ENCODE assay signal across 20 cellular contexts in the genomic region with DNA sequence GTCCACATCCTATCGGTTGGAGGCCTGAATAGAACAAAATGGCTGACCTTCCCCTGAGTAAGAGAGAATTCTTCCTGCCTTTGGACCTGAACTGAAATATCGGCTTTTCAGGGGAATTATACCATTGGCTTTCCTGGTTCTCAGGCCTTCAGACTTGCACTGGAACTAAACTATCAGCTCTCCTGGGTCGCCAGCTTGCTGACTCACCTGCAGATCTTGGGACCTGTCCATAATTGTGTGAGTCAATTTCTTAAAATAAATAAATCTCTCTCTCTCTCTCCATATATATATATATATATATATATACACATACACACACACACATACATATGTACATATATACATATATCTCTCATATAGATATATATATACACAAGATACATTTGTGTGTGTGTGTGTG. TPM values are rescaled to one million over a fixed set of nuclear protein-coding genes. Genes with fewer than 3 reads are reported as not detected.
A peak's percentile ranks its signal among the peaks of the same experiment; 100 is the strongest.
DNase-seq lines count a peak whose midpoint lies in the region; ATAC-seq and TF ChIP-seq lines count a peak whose summit lies in the region.
"Had no signal": no experiment of that assay in that cellular context is flagged by ENCODE, and none has a peak within 500 bp of the region (broad histone marks: within the 10 kb centered on the region; RNA-seq: fewer than 3 reads in every experiment).

No MANE protein-coding gene starts in this region.

- no peaks in the 10 kb centered on the region for H3K27me3 ChIP-seq in mammary epithelial cell (ENCODE audit: insufficient read depth, low read length)
- no peaks in the 10 kb centered on the region for H3K27me3 ChIP-seq in RWPE2 (ENCODE audit: insufficient read depth, poor library complexity, severe bottlenecking)

- peak; percentile 32; the same call in 2 of the 3 replicates for ATAC-seq in RWPE2 (ENCODE audit: low read depth)
- ATAC-seq in activated naive CD4-positive, alpha-beta T cell treated with anti-CD3 and anti-CD28 coated beads, Interleukin-2, amount 50 U/mL, for 72 hours = no peak
- ATAC-seq in GM18861 (IDR thresholded peaks at IDR 0.05; ENCODE audit: unreplicated experiment) = no peak
- ATAC-seq: CD8-positive, alpha-beta T cell; GM12878; GM23338 had no signal

- no peaks in the 10 kb centered on the region for H3K4me1 Mint-ChIP-seq in MCF 10A (ENCODE audit: insufficient read depth, unreplicated experiment)
- H3K4me1 Mint-ChIP-seq: CD14-positive monocyte, GM23338, IgD-negative memory B cell had no signal

- TF ChIP-seq CTCF in MCF 10A (IDR thresholded peaks at IDR 0.05; ENCODE audit: unreplicated experiment) = no peak
- no peak for TF ChIP-seq CTCF in mammary epithelial cell (conservative IDR thresholded peaks at IDR 0.05 in 1 of 2, IDR thresholded peaks at IDR 0.05 in 1 of 2; ENCODE audit: extremely low read depth in 1 of 2, insufficient read depth in 1 of 2, low read depth in 1 of 2, low read length in 2 of 2)
- no peak for TF ChIP-seq CTCF in RWPE2 (IDR thresholded peaks at IDR 0.05; ENCODE audit: poor library complexity, severe bottlenecking)
- no peak for TF ChIP-seq CTCF in fibroblast of the aortic adventitia (IDR thresholded peaks at IDR 0.05; ENCODE audit: insufficient read depth, low read length)

- H3K36me3 Mint-ChIP-seq in MCF 10A (ENCODE audit: insufficient read depth, unreplicated experiment) = no peaks in the 10 kb centered on the region
- H3K36me3 Mint-ChIP-seq in activated naive CD4-positive, alpha-beta T cell treated with anti-CD3 and anti-CD28 coated beads, Interleukin-2, amount 50 U/mL, for 72 hours = no peaks in the 10 kb centered on the region
- H3K36me3 Mint-ChIP-seq: CD14-positive monocyte; CD8-positive, alpha-beta T cell; IgD-negative memory B cell had no signal

- H3K27me3 Mint-ChIP-seq in MCF 10A (ENCODE audit: insufficient read depth, unreplicated experiment) = peaks cover 30% of the 10 kb centered on the region

- H3K4me3 ChIP-seq in mammary epithelial cell (replicated peaks in 1 of 3; ENCODE audit: insufficient read depth in 1 of 3, low read depth in 2 of 3, low read length in 3 of 3) (no peak overlapping the region), RWPE2 (ENCODE audit: severe bottlenecking) (no peak overlapping the region), fibroblast of the aortic adventitia (ENCODE audit: low read depth, low read length) (no peak overlapping the region)
- H3K4me3 ChIP-seq: GM12878, GM23338 had no signal

- 42% methylated on average over 3 of the region's 3 CpGs for WGBS in mammary epithelial cell (ENCODE audit: low coverage, missing lambda C conversion rate)

- H3K4me1 ChIP-seq in mammary epithelial cell (ENCODE audit: insufficient read depth, low read length) (no peaks in the 10 kb centered on the region), RWPE2 (ENCODE audit: insufficient read depth, poor library complexity, severe bottlenecking) (no peaks in the 10 kb centered on the region)
- H3K4me1 ChIP-seq: Caco-2 had no signal

- H3K79me2 ChIP-seq in mammary epithelial cell (ENCODE audit: insufficient read depth, low read length) = no peaks in the 10 kb centered on the region

- H3K9me3 ChIP-seq in mammary epithelial cell (replicated peaks; ENCODE audit: insufficient read depth, low read length) = no peaks in the 10 kb centered on the region
- no peaks in the 10 kb centered on the region for H3K9me3 ChIP-seq in RWPE2 (ENCODE audit: severe bottlenecking)
- H3K9me3 ChIP-seq: Caco-2 had no signal

- CTCF ChIA-PET in MCF 10A (lab: Yijun Ruan, JAX) (no interaction called here), mammary epithelial cell (lab: Charles Lee; ENCODE audit: low non-redundant PET) (no interaction called here)

- intact Hi-C loops in MCF 10A (cut with micrococcal nuclease) (no loop called here), mammary epithelial cell (cut with micrococcal nuclease) (loop anchor here (10.0 kb wide), 1 partner anchor 273 kb away; a partner anchor contains a TSS)

- no TSS peak for BruUV-seq in MCF 10A (replicated peaks; lab: Mats Ljungman, UMichigan)
- BruUV-seq in mammary epithelial cell (replicated peaks; lab: Mats Ljungman, UMichigan) = no TSS peak

- H3K27ac ChIP-seq in mammary epithelial cell (ENCODE audit: insufficient read depth, low read depth, low read length) (no peak overlapping the region), RWPE2 (ENCODE audit: poor library complexity, severe bottlenecking) (no peak overlapping the region)
- H3K27ac ChIP-seq: 22Rv1 had no signal

- peak; percentile 38 for DNase-seq in MCF 10A (ENCODE audit: unreplicated experiment)
- DNase-seq in mammary epithelial cell = no peak
- no peak for DNase-seq in RWPE2 (ENCODE audit: low spot score)
- peak; percentile 2 for DNase-seq in fibroblast of the aortic adventitia (ENCODE audit: low read depth)
- DNase-seq in activated naive CD4-positive, alpha-beta T cell treated with anti-CD3 and anti-CD28 coated beads, Interleukin-2, amount 50 U/mL, for 72 hours (ENCODE audit: low spot score in 2 of 2) = no peak
- no peak for DNase-seq in DMS 273 treated with DMSO at 0.1 percent for 48 hours (lab: John Stamatoyannopoulos, UW)
- DNase-seq in medulla oblongata (ENCODE audit: extremely low spot score) = no peak
- DNase-seq: Caco-2; CD8-positive, alpha-beta T cell; H7 had no signal

- no peak overlapping the region for H3K27ac Mint-ChIP-seq in MCF 10A (ENCODE audit: low read depth, unreplicated experiment)
- no peak overlapping the region for H3K27ac Mint-ChIP-seq in activated naive CD4-positive, alpha-beta T cell treated with anti-CD3 and anti-CD28 coated beads, Interleukin-2, amount 50 U/mL, for 72 hours
- H3K27ac Mint-ChIP-seq: CD14-positive monocyte; CD8-positive, alpha-beta T cell; GM23338 had no signal

- POLR2A ChIA-PET in MCF 10A (lab: Yijun Ruan, JAX) = no interaction called here

- H3K9ac ChIP-seq in mammary epithelial cell (ENCODE audit: insufficient read depth, low read length) = no peak overlapping the region

- no peaks in the 10 kb centered on the region for H3K36me3 ChIP-seq in mammary epithelial cell (ENCODE audit: insufficient read depth, low read length)
- H3K36me3 ChIP-seq in RWPE2 (ENCODE audit: low read depth) = no peaks in the 10 kb centered on the region

- no peaks in the 10 kb centered on the region for H4K20me1 ChIP-seq in mammary epithelial cell (ENCODE audit: insufficient read depth, low read length)

- no peaks in the 10 kb centered on the region for H3K9me3 Mint-ChIP-seq in MCF 10A (ENCODE audit: unreplicated experiment)
- H3K9me3 Mint-ChIP-seq in activated naive CD4-positive, alpha-beta T cell treated with anti-CD3 and anti-CD28 coated beads, Interleukin-2, amount 50 U/mL, for 72 hours = no peaks in the 10 kb centered on the region
- H3K9me3 Mint-ChIP-seq: CD8-positive, alpha-beta T cell; GM23338 had no signal

- dilution Hi-C loops in mammary epithelial cell (cut with HindIII; ENCODE audit: low sequenced_read_pairs) = no loop called here

- no peak overlapping the region for H3K4me2 ChIP-seq in mammary epithelial cell (ENCODE audit: insufficient read depth, low read depth, low read length)
- H3K4me2 ChIP-seq: GM23338 had no signal

- in situ Hi-C loops in mammary epithelial cell (cut with MboI; ENCODE audit: low sequenced_read_pairs in 2 of 2) = no loop called here

- no peak overlapping the region for H2AFZ ChIP-seq in mammary epithelial cell (ENCODE audit: low read depth, low read length)

- H3K4me3 Mint-ChIP-seq in MCF 10A (ENCODE audit: unreplicated experiment) = no peak overlapping the region
- H3K4me3 Mint-ChIP-seq: CD14-positive monocyte; CD8-positive, alpha-beta T cell; GM23338; IgD-negative memory B cell had no signal

RNA-seq across cellular contexts. Expression of a gene that starts 41.6 kb away (rescaled TPM):
- total RNA-seq in MCF 10A (2022) (not detected in 2 replicates), mammary epithelial cell (under 1 TPM; under 0.01 to 0.21 TPM), fibroblast of the aortic adventitia (ENCODE audit: low replicate concordance) (not detected in 2 replicates)
- polyA plus RNA-seq in mammary epithelial cell = not detected
- not detected for polyA minus RNA-seq in mammary epithelial cell
- total RNA-seq in activated naive CD4-positive, alpha-beta T cell treated with anti-CD3 and anti-CD28 coated beads, Interleukin-2, amount 50 U/mL, for 72 hours = not detected
- total RNA-seq: A673; CD8-positive, alpha-beta T cell; G401; HT-29 had no signal
- polyA plus RNA-seq: BJ, IgD-negative memory B cell had no signal

Comparison
In these comparisons a context has a peak if more than half of its experiments do, and no peak if none do; other contexts are left out.
1. DNase-seq: peak in MCF 10A (single experiment) and fibroblast of the aortic adventitia (single experiment); none in mammary epithelial cell (single experiment), RWPE2 (single experiment), activated naive CD4-positive, alpha-beta T cell treated with anti-CD3 and anti-CD28 coated beads, Interleukin-2, amount 50 U/mL, for 72 hours (0 of 2), DMS 273 treated with DMSO at 0.1 percent for 48 hours (single experiment) and medulla oblongata (single experiment).